In the genomic region with DNA sequence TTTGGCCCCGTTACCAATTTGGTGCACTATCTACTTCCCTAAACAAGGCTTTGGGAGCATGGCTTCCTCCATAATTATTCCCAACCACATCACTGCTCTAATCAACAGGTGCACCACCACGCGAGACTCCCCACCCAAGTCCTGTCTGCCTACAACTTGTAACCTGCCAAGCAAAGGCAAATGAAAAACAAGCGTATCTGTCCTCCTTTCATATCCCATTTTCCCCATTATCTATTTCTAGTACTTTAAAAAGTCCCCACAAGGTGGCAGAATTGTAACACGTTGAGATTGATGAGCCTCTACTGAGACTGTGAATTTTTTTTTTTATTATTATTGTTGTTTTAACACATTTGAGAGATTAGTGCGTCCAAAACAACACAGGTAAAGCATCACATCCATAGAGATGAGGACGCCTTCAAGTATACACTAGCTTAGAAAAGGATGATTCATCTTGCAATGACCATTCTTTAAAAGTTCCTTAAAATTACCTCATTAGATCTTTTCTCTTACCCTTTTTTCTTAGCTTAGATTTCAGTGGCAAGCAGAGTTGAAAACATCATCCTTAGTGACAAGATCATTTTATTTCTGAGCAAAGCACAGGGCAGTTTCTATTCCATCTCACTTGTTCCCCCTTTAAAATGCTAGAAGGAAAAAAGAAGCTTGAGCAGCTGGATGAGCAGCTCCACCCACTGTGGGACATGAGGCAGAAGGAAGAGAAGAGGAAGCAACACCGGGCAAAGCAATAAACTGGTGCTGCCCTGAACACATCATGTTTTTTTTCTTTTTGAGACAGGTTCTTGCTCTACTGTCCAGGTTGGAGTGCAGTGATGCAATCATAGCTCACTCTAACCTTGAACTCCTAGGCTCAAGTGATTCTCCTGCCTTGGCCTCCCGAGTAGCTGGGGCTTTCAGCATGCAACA, we compare ENCODE assay signal across 8 cellular contexts.
DNase-seq lines count a peak whose midpoint lies in the region; ATAC-seq and TF ChIP-seq lines count a peak whose summit lies in the region.

No MANE protein-coding gene starts in this region.

- POLR2A ChIA-PET in activated CD8-positive, alpha-beta T cell treated with anti-CD3 and anti-CD28 coated beads, Interleukin-2, amount 10 ng/mL, durations not matched to agents 7 days and 5 days (lab: Charles Lee), result interaction anchor here (1.9 kb wide), 1 partner anchor 211 kb away, joined by 4 read pairs; a partner anchor contains a TSS

- no peaks in the 10 kb centered on the region for H3K36me3 Mint-ChIP-seq in activated CD8-positive, alpha-beta T cell treated with anti-CD3 and anti-CD28 coated beads, Interleukin-2, amount 10 ng/mL, durations not matched to agents 7 days and 5 days (ENCODE audit: low read depth)
- H3K36me3 Mint-ChIP-seq in progenitor cell of endocrine pancreas (ENCODE audit: insufficient read depth), result no peaks in the 10 kb centered on the region

- H3K27me3 Mint-ChIP-seq in activated CD8-positive, alpha-beta T cell treated with anti-CD3 and anti-CD28 coated beads, Interleukin-2, amount 10 ng/mL, durations not matched to agents 7 days and 5 days (ENCODE audit: low read depth), result no peaks in the 10 kb centered on the region
- H3K27me3 Mint-ChIP-seq in progenitor cell of endocrine pancreas, result no peaks in the 10 kb centered on the region

- ATAC-seq in HG02763 (IDR thresholded peaks at IDR 0.05; ENCODE audit: unreplicated experiment) (peak; percentile 49), foreskin keratinocyte (peak; percentile 39)
- peak; percentile 60 for ATAC-seq in activated CD8-positive, alpha-beta T cell treated with anti-CD3 and anti-CD28 coated beads, Interleukin-2, amount 10 ng/mL, durations not matched to agents 7 days and 5 days

- peaks cover 29% of the 10 kb centered on the region for H3K4me1 Mint-ChIP-seq in activated CD8-positive, alpha-beta T cell treated with anti-CD3 and anti-CD28 coated beads, Interleukin-2, amount 10 ng/mL, durations not matched to agents 7 days and 5 days (ENCODE audit: low read depth)
- peaks cover 9% of the 10 kb centered on the region for H3K4me1 Mint-ChIP-seq in progenitor cell of endocrine pancreas (ENCODE audit: low read depth)

- no peaks in the 10 kb centered on the region for H3K27me3 ChIP-seq in foreskin keratinocyte

- CTCF ChIA-PET in activated CD8-positive, alpha-beta T cell treated with anti-CD3 and anti-CD28 coated beads, Interleukin-2, amount 10 ng/mL, durations not matched to agents 7 days and 5 days (lab: Charles Lee), result interaction anchor here (0.6 to 6.4 kb wide), 41 partner anchors 9 to 538 kb away, joined by 3 to 51 read pairs (median 4); a partner anchor contains a TSS

- no peak overlapping the region for H3K4me3 ChIP-seq in GM12875 (ENCODE audit: low read depth, low read length)

- H3K9me3 Mint-ChIP-seq in activated CD8-positive, alpha-beta T cell treated with anti-CD3 and anti-CD28 coated beads, Interleukin-2, amount 10 ng/mL, durations not matched to agents 7 days and 5 days (ENCODE audit: insufficient read depth), result no peaks in the 10 kb centered on the region
- no peaks in the 10 kb centered on the region for H3K9me3 Mint-ChIP-seq in progenitor cell of endocrine pancreas (ENCODE audit: low read depth)

- TF ChIP-seq CTCF in GM12875 (IDR thresholded peaks at IDR 0.05; ENCODE audit: borderline replicate concordance, insufficient read depth, low read depth, low read length) (0 out of 2 replicates have a peak, but pooled peaks have one; percentile 18), foreskin keratinocyte (conservative IDR thresholded peaks at IDR 0.05) (peak; percentile 87), progenitor cell of endocrine pancreas (IDR thresholded peaks at IDR 0.05; ENCODE audit: unreplicated experiment) (peak; percentile 67)

- peak overlapping the region; percentile 98 for H3K27ac ChIP-seq in foreskin keratinocyte

- DNase-seq in Ammon's horn (ENCODE audit: low spot score) (peak; percentile 65), NCI-H2107 treated with DMSO at 0.1 percent for 48 hours (lab: John Stamatoyannopoulos, UW; ENCODE audit: unreplicated experiment) (peak; percentile 39), foreskin keratinocyte (peak; percentile 68 to 82), progenitor cell of endocrine pancreas (ENCODE audit: low spot score, unreplicated experiment) (no peak), DMS79 (lab: John Stamatoyannopoulos, UW) (no peak)
- DNase-seq in activated CD8-positive, alpha-beta T cell treated with anti-CD3 and anti-CD28 coated beads, Interleukin-2, amount 10 ng/mL, durations not matched to agents 7 days and 5 days, result peak; percentile 39

- peak overlapping the region; percentile 8 for H3K27ac Mint-ChIP-seq in activated CD8-positive, alpha-beta T cell treated with anti-CD3 and anti-CD28 coated beads, Interleukin-2, amount 10 ng/mL, durations not matched to agents 7 days and 5 days
- H3K27ac Mint-ChIP-seq in progenitor cell of endocrine pancreas, result no peak overlapping the region

- peak overlapping the region; percentile 0 for H3K4me3 Mint-ChIP-seq in activated CD8-positive, alpha-beta T cell treated with anti-CD3 and anti-CD28 coated beads, Interleukin-2, amount 10 ng/mL, durations not matched to agents 7 days and 5 days
- H3K4me3 Mint-ChIP-seq in progenitor cell of endocrine pancreas (ENCODE audit: low read depth), result no peak overlapping the region

- H3K4me1 ChIP-seq in foreskin keratinocyte, result peaks cover 65% of the 10 kb centered on the region

Comparison
In these comparisons a context has a peak if more than half of its experiments do, and no peak if none do; other contexts are left out.
1. DNase-seq: peak in Ammon's horn (single experiment), NCI-H2107 treated with DMSO at 0.1 percent for 48 hours (single experiment), activated CD8-positive, alpha-beta T cell treated with anti-CD3 and anti-CD28 coated beads, Interleukin-2, amount 10 ng/mL, durations not matched to agents 7 days and 5 days (single experiment) and foreskin keratinocyte (2 of 2); none in progenitor cell of endocrine pancreas (single experiment) and DMS79 (single experiment).
2. CTCF ChIP-seq: peak in every context shown above with its lines; median percentile 87 in foreskin keratinocyte; 67 in progenitor cell of endocrine pancreas; 18 in GM12875.
3. Peak in every context shown above with its lines, with median percentiles within 50 percentile points of each other: ATAC-seq.